1 cellular context compared by ENCODE assay signal in genomic region chr19:51108066-51108804, GRCh38.
TF ChIP-seq lines count a peak whose summit lies in the region.

CTU1 (minus strand) TSS chr19:51108409; CDS start chr19:51104569, 3,840 bp downstream.

TF ChIP-seq in GM12878, 131 proteins besides CTCF, POLR2A, EP300 and RAD21 (continued from another document and continues in another):
- TF ChIP-seq ZBTB40 (IDR thresholded peaks at IDR 0.05; ENCODE audit: borderline replicate concordance) (peak; percentile 95), CHD1 (IDR thresholded peaks at IDR 0.05; ENCODE audit: low read depth, low read length) (no peak), CHD2 (IDR thresholded peaks at IDR 0.05; ENCODE audit: borderline replicate concordance, low read depth, low read length) (peak; percentile 91), BCL11A (IDR thresholded peaks at IDR 0.05; ENCODE audit: low read depth, low read length) (no peak), NR2C2 (IDR thresholded peaks at IDR 0.05; ENCODE audit: borderline replicate concordance, control insufficient read depth, insufficient read length, low read depth) (no peak), EZH2 (IDR thresholded peaks at IDR 0.05; ENCODE audit: borderline replicate concordance, control insufficient read depth, low read depth, low read length) (no peak), ZNF622 (IDR thresholded peaks at IDR 0.05) (no peak), RAD51 (IDR thresholded peaks at IDR 0.05) (no peak), YY1 (IDR thresholded peaks at IDR 0.05; ENCODE audit: low read depth, low read length) (peak; percentile 71), CEBPB (IDR thresholded peaks at IDR 0.05; ENCODE audit: borderline replicate concordance in 1 of 2, low read depth in 2 of 2, low read length in 2 of 2) (0 out of 4 replicates have a peak, but pooled peaks of 1 of the 2 experiments have one; percentile 6), SIX5 (IDR thresholded peaks at IDR 0.05; ENCODE audit: low read depth, low read length, severe bottlenecking) (peak; percentile 97), GABPA (IDR thresholded peaks at IDR 0.05; ENCODE audit: low read depth) (peak; percentile 94), ZNF217 (IDR thresholded peaks at IDR 0.05) (no peak), ATF7 (IDR thresholded peaks at IDR 0.05; ENCODE audit: low read depth) (0 out of 2 replicates have a peak, but pooled peaks have one; percentile 27), ELK1 (IDR thresholded peaks at IDR 0.05; ENCODE audit: low read depth, low read length) (peak; percentile 98), USF2 (IDR thresholded peaks at IDR 0.05; ENCODE audit: borderline replicate concordance, low read depth, low read length) (no peak), MTA2 (IDR thresholded peaks at IDR 0.05; ENCODE audit: low read depth) (no peak), STAT1 (conservative IDR thresholded peaks at IDR 0.05) (peak; percentile 81; the same call in 1 of the 2 replicates), BRCA1 (IDR thresholded peaks at IDR 0.05; ENCODE audit: low read depth, low read length) (no peak), E2F8 (IDR thresholded peaks at IDR 0.05; ENCODE audit: low read depth, partially characterized antibody) (peak; percentile 54), CEBPZ (IDR thresholded peaks at IDR 0.05; ENCODE audit: low read depth, low read length) (no peak), MYC (IDR thresholded peaks at IDR 0.05; ENCODE audit: insufficient read depth, insufficient read length, insufficient replicate concordance, low read length, severe bottlenecking) (peak; percentile 88), PKNOX1 (IDR thresholded peaks at IDR 0.05) (peak; percentile 88), NBN (IDR thresholded peaks at IDR 0.05) (peak; percentile 67; the same call in 1 of the 2 replicates), NFIC (IDR thresholded peaks at IDR 0.05; ENCODE audit: low read depth, low read length) (no peak), TCF7 (IDR thresholded peaks at IDR 0.05; ENCODE audit: borderline replicate concordance) (no peak), E4F1 (IDR thresholded peaks at IDR 0.05; ENCODE audit: borderline replicate concordance, partially characterized antibody) (peak; percentile 76), TARDBP (IDR thresholded peaks at IDR 0.05; ENCODE audit: borderline replicate concordance) (peak; percentile 88), PAX8 (IDR thresholded peaks at IDR 0.05) (no peak), SMC3 (IDR thresholded peaks at IDR 0.05; ENCODE audit: borderline replicate concordance, low read length) (no peak), CREM (IDR thresholded peaks at IDR 0.05; ENCODE audit: low read depth) (peak; percentile 94), HDAC6 (IDR thresholded peaks at IDR 0.05; ENCODE audit: unreplicated experiment) (no peak), ASH2L (IDR thresholded peaks at IDR 0.05; ENCODE audit: borderline replicate concordance, low read depth) (no peak), CBX3 (IDR thresholded peaks at IDR 0.05; ENCODE audit: borderline replicate concordance, low read depth) (no peak), CBX5 (IDR thresholded peaks at IDR 0.05; ENCODE audit: low read depth) (no peak), CUX1 (IDR thresholded peaks at IDR 0.05; ENCODE audit: insufficient replicate concordance, low read depth, low read length) (no peak)
